ENCODE assay signal across 9 cellular contexts in genomic region chr6:42315991-42316378, GRCh38.
DNase-seq lines count a peak whose midpoint lies in the region; ATAC-seq, FAIRE-seq and TF ChIP-seq lines count a peak whose summit lies in the region.
"Had no signal": no experiment of that assay in that cellular context is flagged by ENCODE, and none has a peak within 500 bp of the region (broad histone marks: within the 10 kb centered on the region; RNA-seq: fewer than 3 reads in every experiment).

No MANE protein-coding gene starts in this region.

- in situ Hi-C loops in HepG2 (cut with HindIII; ENCODE audit: extremely low pct_ligation_motif_present, low pct_unique_long_range_greater_than_20kb), result no loop called here

- intact Hi-C loops in HepG2 (cut with micrococcal nuclease; ENCODE audit: unreplicated experiment), result no loop called here

- H3K4me1 Mint-ChIP-seq in activated naive CD8-positive, alpha-beta T cell treated with anti-CD3 and anti-CD28 coated beads for 36 hours, result peaks cover 22% of the 10 kb centered on the region

- TF ChIP-seq CTCF in AG09309 (IDR thresholded peaks at IDR 0.05; ENCODE audit: control insufficient read depth, insufficient read depth, low read depth, low read length, missing control alignments), result no peak
- no peak for TF ChIP-seq CTCF in HL-60 (IDR thresholded peaks at IDR 0.05; ENCODE audit: insufficient read depth, low read length)
- TF ChIP-seq CTCF in HepG2 (CRISPR knock-in tag; IDR thresholded peaks at IDR 0.05), result no peak

- no peak overlapping the region for H3K4me3 Mint-ChIP-seq in activated naive CD8-positive, alpha-beta T cell treated with anti-CD3 and anti-CD28 coated beads for 36 hours

- H3K79me2 ChIP-seq in HepG2 (ENCODE audit: insufficient read depth, low read length), result no peaks in the 10 kb centered on the region

- no TSS peak for BruUV-seq in HepG2 (replicated peaks; lab: Mats Ljungman, UMichigan)

- peaks cover 13% of the 10 kb centered on the region; the same call in 1 of the 2 replicates for H3K4me1 ChIP-seq in HepG2 (ENCODE audit: insufficient read depth, low read length)

- no peaks in the 10 kb centered on the region for H3K9me3 ChIP-seq in HepG2 (ENCODE audit: low read length)
- H3K9me3 ChIP-seq: lower lobe of right lung had no signal

- TF ChIP-seq EP300 in HepG2 (IDR thresholded peaks at IDR 0.05; ENCODE audit: low read depth in 2 of 2, low read length in 2 of 2), result no peak
- no peak for TF ChIP-seq EP300 in HepG2 (CRISPR knock-in tag; IDR thresholded peaks at IDR 0.05; ENCODE audit: borderline replicate concordance)

- H3K27me3 ChIP-seq in HL-60 (ENCODE audit: insufficient read depth, poor library complexity, severe bottlenecking), result no peaks in the 10 kb centered on the region
- H3K27me3 ChIP-seq in HepG2 (ENCODE audit: control insufficient read depth in 1 of 2, insufficient read depth in 2 of 2, low read length in 2 of 2), result peaks cover 4 to 29% of the 10 kb centered on the region in 2 experiments; a peak in 4 of 5 replicates

- H3K27ac ChIP-seq in HL-60 (replicated peaks) (peak overlapping the region; percentile 89), HepG2 (ENCODE audit: extremely low read length, insufficient read depth, low read length) (no peak overlapping the region)
- H3K27ac ChIP-seq: lower lobe of right lung had no signal

- TF ChIP-seq RAD21 in HepG2 (CRISPR knock-in tag; IDR thresholded peaks at IDR 0.05), result no peak

- POLR2A ChIA-PET in HepG2 (lab: Yijun Ruan, JAX), result no interaction called here

- peak; percentile 65 for DNase-seq in AG09309 (ENCODE audit: low read depth)
- peak; percentile 26 to 57 for DNase-seq in HL-60 (ENCODE audit: low read depth in 1 of 2, low spot score in 1 of 2)
- DNase-seq in activated naive CD8-positive, alpha-beta T cell treated with anti-CD3 and anti-CD28 coated beads for 36 hours, result peak; percentile 14
- DNase-seq in HepG2 (ENCODE audit: low spot score), result peak; percentile 48
- DNase-seq in SKM-1 treated with dmso at 0.1 percent for 144 hours (lab: John Stamatoyannopoulos, UW; ENCODE audit: unreplicated experiment), result no peak
- no peak for DNase-seq in activated CD4-positive, CD25-positive, alpha-beta regulatory T cell (lab: John Stamatoyannopoulos, UW)
- no peak for DNase-seq in stimulated activated naive CD4-positive, alpha-beta T cell (lab: John Stamatoyannopoulos, UW)

- H3K36me3 ChIP-seq in HepG2 (replicated peaks in 1 of 2; ENCODE audit: control insufficient read depth in 1 of 2, insufficient read depth in 2 of 2, low read length in 2 of 2), result no peaks in the 10 kb centered on the region
- H3K36me3 ChIP-seq: lower lobe of right lung had no signal

- WGBS in HepG2 (ENCODE audit: low lambda C conversion rate), result 8% methylated on average over 5 of the region's 5 CpGs

- no peak for TF ChIP-seq POLR2A in HepG2 (IDR thresholded peaks at IDR 0.05; ENCODE audit: insufficient read depth in 1 of 2, low read depth in 2 of 2, low read length in 2 of 2)

- no peak overlapping the region for H3K9ac ChIP-seq in HepG2 (ENCODE audit: insufficient read depth, low read depth, low read length)

- H3K4me3 ChIP-seq in AG09309 (ENCODE audit: control insufficient read depth, low read depth, low read length), result no peak overlapping the region
- no peak overlapping the region for H3K4me3 ChIP-seq in HL-60 (replicated peaks; ENCODE audit: insufficient read depth, low read length)
- no peak overlapping the region for H3K4me3 ChIP-seq in HepG2 (replicated peaks in 1 of 3; ENCODE audit: insufficient read depth in 1 of 3, low read depth in 2 of 3, low read length in 3 of 3)
- H3K4me3 ChIP-seq: lower lobe of right lung had no signal

- peak overlapping the region; percentile 8 for H3K27ac Mint-ChIP-seq in activated naive CD8-positive, alpha-beta T cell treated with anti-CD3 and anti-CD28 coated beads for 36 hours

- no peak for FAIRE-seq in HepG2 (lab: Jason Lieb, UNC)

- no peak overlapping the region for H2AFZ ChIP-seq in HepG2 (ENCODE audit: low read length)

- H3K27me3 Mint-ChIP-seq in activated naive CD8-positive, alpha-beta T cell treated with anti-CD3 and anti-CD28 coated beads for 36 hours, result no peaks in the 10 kb centered on the region

- no peak overlapping the region for H3K4me2 ChIP-seq in HepG2 (ENCODE audit: low read depth, low read length)

- H3K9me3 Mint-ChIP-seq in activated naive CD8-positive, alpha-beta T cell treated with anti-CD3 and anti-CD28 coated beads for 36 hours, result no peaks in the 10 kb centered on the region

- CTCF ChIA-PET in HepG2 (lab: Yijun Ruan, JAX; ENCODE audit: low intra/inter-chr PET ratio, low total read pairs), result no interaction called here

- ATAC-seq in HepG2, result no peak
- no peak for ATAC-seq in GM18858 (IDR thresholded peaks at IDR 0.05; ENCODE audit: unreplicated experiment)

- H3K36me3 Mint-ChIP-seq in activated naive CD8-positive, alpha-beta T cell treated with anti-CD3 and anti-CD28 coated beads for 36 hours, result no peaks in the 10 kb centered on the region

- no peaks in the 10 kb centered on the region for H4K20me1 ChIP-seq in HepG2 (ENCODE audit: insufficient read depth, low read length)

TF ChIP-seq in HepG2, 621 proteins besides CTCF, POLR2A, EP300 and RAD21:
- TF ChIP-seq SRF (IDR thresholded peaks at IDR 0.05; ENCODE audit: low read depth, low read length), result no peak
- TF ChIP-seq SPEN (CRISPR knock-in tag; IDR thresholded peaks at IDR 0.05; ENCODE audit: low read depth), result no peak
- peak; percentile 87 for TF ChIP-seq FOSL2 (CRISPR knock-in tag; IDR thresholded peaks at IDR 0.05)
- TF ChIP-seq KDM2A (CRISPR knock-in tag; IDR thresholded peaks at IDR 0.05; ENCODE audit: borderline replicate concordance, low read depth), result no peak
- TF ChIP-seq ZNF652 (CRISPR knock-in tag; IDR thresholded peaks at IDR 0.05; ENCODE audit: borderline replicate concordance, low read depth), result peak; percentile 32; the same call in 1 of the 2 replicates
- no peak for TF ChIP-seq IRF2 (CRISPR knock-in tag; IDR thresholded peaks at IDR 0.05)
- TF ChIP-seq ZNF33A (CRISPR knock-in tag; IDR thresholded peaks at IDR 0.05; ENCODE audit: borderline replicate concordance), result no peak
- TF ChIP-seq ZNF549 (CRISPR knock-in tag; IDR thresholded peaks at IDR 0.05), result no peak
- TF ChIP-seq, protein P1, sequence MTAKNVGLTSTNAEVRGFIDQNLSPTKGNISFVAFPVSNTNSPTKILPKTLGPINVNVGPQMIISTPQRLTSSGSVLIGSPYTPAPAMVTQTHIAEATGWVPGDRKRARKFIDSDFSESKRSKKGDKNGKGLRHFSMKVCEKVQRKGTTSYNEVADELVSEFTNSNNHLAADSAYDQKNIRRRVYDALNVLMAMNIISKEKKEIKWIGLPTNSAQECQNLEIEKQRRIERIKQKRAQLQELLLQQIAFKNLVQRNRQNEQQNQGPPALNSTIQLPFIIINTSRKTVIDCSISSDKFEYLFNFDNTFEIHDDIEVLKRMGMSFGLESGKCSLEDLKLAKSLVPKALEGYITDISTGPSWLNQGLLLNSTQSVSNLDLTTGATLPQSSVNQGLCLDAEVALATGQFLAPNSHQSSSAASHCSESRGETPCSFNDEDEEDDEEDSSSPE (CRISPR knock-in tag; IDR thresholded peaks at IDR 0.05), result no peak
- no peak for TF ChIP-seq ZSCAN12 (CRISPR knock-in tag; IDR thresholded peaks at IDR 0.05)
TF ChIP-seq in HepG2: peak in this region for 2.

Comparison
In these comparisons a context has a peak if more than half of its experiments do, and no peak if none do; other contexts are left out.
1. DNase-seq: peak in AG09309 (single experiment), HL-60 (2 of 2), activated naive CD8-positive, alpha-beta T cell treated with anti-CD3 and anti-CD28 coated beads for 36 hours (single experiment) and HepG2 (single experiment); none in SKM-1 treated with dmso at 0.1 percent for 144 hours (single experiment), activated CD4-positive, CD25-positive, alpha-beta regulatory T cell (0 of 4) and stimulated activated naive CD4-positive, alpha-beta T cell (0 of 6).